Comparison of ENCODE assay signal across 20 cellular contexts in genomic region chr1:201429771-201430501, GRCh38. TPM values are rescaled to one million over a fixed set of nuclear protein-coding genes. Genes with fewer than 3 reads are reported as not detected.
"Had no signal": no experiment of that assay in that cellular context is flagged by ENCODE, and none has a peak within 500 bp of the region (broad histone marks: within the 10 kb centered on the region; RNA-seq: fewer than 3 reads in every experiment).

No MANE protein-coding gene starts in this region.

- H3K4me3 ChIP-seq: body of pancreas, esophagus muscularis mucosa, ovary, smooth muscle cell, transverse colon had no signal

- H3K27me3 ChIP-seq: body of pancreas, ovary had no signal

- H3K4me1 ChIP-seq: esophagus muscularis mucosa, transverse colon had no signal

- H3K36me3 ChIP-seq: esophagus muscularis mucosa, ovary, transverse colon had no signal

- H3K27ac ChIP-seq: body of pancreas, esophagus muscularis mucosa, ovary, transverse colon had no signal

- H3K9me3 ChIP-seq: body of pancreas, esophagus muscularis mucosa, ovary, transverse colon had no signal

- DNase-seq: activated CD4-positive, alpha-beta T cell treated with anti-CD3 and anti-CD28 coated beads for 48 hours; activated naive CD4-positive, alpha-beta T cell treated with anti-CD3 and anti-CD28 coated beads, Interleukin-2, amount 10 ng/mL, durations not matched to agents 7 days and 5 days; activated T-cell treated with anti-CD3 and anti-CD28 coated beads for 4 hours; amniotic stem cell; cerebellar nuclear complex; head of caudate nucleus; ovary; T-helper 17 cell; transverse colon had no signal

- ATAC-seq: activated T-helper 17 cell treated with anti-CD3 and anti-CD28 coated beads, Interleukin-2, amount 50 U/mL, for 72 hours; body of pancreas; left lobe of liver; stimulated activated effector memory CD8-positive, alpha-beta T cell treated with anti-CD3 and anti-CD28 coated beads, Interleukin-12 subunit alpha, Interleukin-12 subunit beta, amount 100 ng/mL, for 72 hours; T-helper 17 cell; WTC11 had no signal

RNA-seq across cellular contexts. Expression of gene TNNI1, which starts 8.4 kb away (rescaled TPM):
- total RNA-seq: activated CD8-positive, alpha-beta memory T cell treated with anti-CD3 and anti-CD28 coated beads for 36 hours; activated T-helper 17 cell treated with anti-CD3 and anti-CD28 coated beads, Interleukin-2, amount 50 U/mL, for 72 hours; body of pancreas; dermis microvascular lymphatic vessel endothelial cell; left lobe of liver; renal cortical epithelial cell; T-helper 17 cell had no signal

RNA-seq across cellular contexts. Expression of gene LAD1, which starts 30.8 kb away (rescaled TPM):
- total RNA-seq: activated CD8-positive, alpha-beta memory T cell treated with anti-CD3 and anti-CD28 coated beads for 36 hours; activated T-helper 17 cell treated with anti-CD3 and anti-CD28 coated beads, Interleukin-2, amount 50 U/mL, for 72 hours; dermis microvascular lymphatic vessel endothelial cell; fibroblast of villous mesenchyme; T-helper 17 cell had no signal

RNA-seq across cellular contexts. Expression of gene TNNT2, which starts 52.5 kb away (rescaled TPM):
- total RNA-seq: activated CD8-positive, alpha-beta memory T cell treated with anti-CD3 and anti-CD28 coated beads for 36 hours; activated T-helper 17 cell treated with anti-CD3 and anti-CD28 coated beads, Interleukin-2, amount 50 U/mL, for 72 hours; dermis microvascular lymphatic vessel endothelial cell; T-helper 17 cell had no signal
